9 cellular contexts compared by ENCODE assay signal in genomic region chr4:105714071-105714521, GRCh38. TPM values are rescaled to one million over a fixed set of nuclear protein-coding genes. Genes with fewer than 3 reads are reported as not detected.
DNase-seq lines count a peak whose midpoint lies in the region; ATAC-seq lines count a peak whose summit lies in the region.
"Had no signal": no experiment of that assay in that cellular context is flagged by ENCODE, and none has a peak within 500 bp of the region (broad histone marks: within the 10 kb centered on the region; RNA-seq: fewer than 3 reads in every experiment).

No MANE protein-coding gene starts in this region.

- DNase-seq in ELR (ENCODE audit: low read depth) (peak; percentile 48), Kasumi-1 (lab: John Stamatoyannopoulos, UW) (peak; percentile 77 to 87), superior temporal gyrus (ENCODE audit: extremely low spot score) (no peak), Ammon's horn (ENCODE audit: low spot score) (no peak), cardiac septum (ENCODE audit: low spot score) (no peak)
- DNase-seq in activated CD8-positive, alpha-beta memory T cell treated with anti-CD3 and anti-CD28 coated beads for 24 hours = no peak

- H3K9ac ChIP-seq in endocrine pancreas (ENCODE audit: control insufficient read depth, insufficient read depth, low read length) = no peak overlapping the region

- no peaks in the 10 kb centered on the region for H3K27me3 ChIP-seq in endocrine pancreas (ENCODE audit: control insufficient read depth, insufficient read depth, low read length)

- intact Hi-C loops in cardiac septum (cut with DNase I) = no loop called here

- no peaks in the 10 kb centered on the region for H3K36me3 ChIP-seq in endocrine pancreas (ENCODE audit: control insufficient read depth, insufficient read depth, low read length)

- peaks cover 16% of the 10 kb centered on the region for H3K4me1 ChIP-seq in endocrine pancreas (ENCODE audit: control insufficient read depth, insufficient read depth, low read length)

- H3K9me3 ChIP-seq in endocrine pancreas (ENCODE audit: control insufficient read depth, low read length) = no peaks in the 10 kb centered on the region

- H3K4me3 ChIP-seq in endocrine pancreas (ENCODE audit: control insufficient read depth, insufficient read depth, low read length) = peak overlapping the region; percentile 61
- H3K4me3 ChIP-seq: lung had no signal

- peak; percentile 61 for ATAC-seq in GM21619 (IDR thresholded peaks at IDR 0.05; ENCODE audit: unreplicated experiment)

RNA-seq across cellular contexts. Expression of gene GSTCD, which starts 5.5 kb away (rescaled TPM):
- 4.8 TPM for total RNA-seq in cardiac septum

RNA-seq across cellular contexts. Expression of gene INTS12, which starts 5.6 kb away (rescaled TPM):
- 19.3 TPM for total RNA-seq in cardiac septum

Comparison
In these comparisons a context has a peak if more than half of its experiments do, and no peak if none do; other contexts are left out.
1. DNase-seq: peak in ELR (single experiment) and Kasumi-1 (2 of 2); none in superior temporal gyrus (single experiment), Ammon's horn (single experiment), activated CD8-positive, alpha-beta memory T cell treated with anti-CD3 and anti-CD28 coated beads for 24 hours (single experiment) and cardiac septum (single experiment).